9 cellular contexts compared by ENCODE assay signal in the genomic region with DNA sequence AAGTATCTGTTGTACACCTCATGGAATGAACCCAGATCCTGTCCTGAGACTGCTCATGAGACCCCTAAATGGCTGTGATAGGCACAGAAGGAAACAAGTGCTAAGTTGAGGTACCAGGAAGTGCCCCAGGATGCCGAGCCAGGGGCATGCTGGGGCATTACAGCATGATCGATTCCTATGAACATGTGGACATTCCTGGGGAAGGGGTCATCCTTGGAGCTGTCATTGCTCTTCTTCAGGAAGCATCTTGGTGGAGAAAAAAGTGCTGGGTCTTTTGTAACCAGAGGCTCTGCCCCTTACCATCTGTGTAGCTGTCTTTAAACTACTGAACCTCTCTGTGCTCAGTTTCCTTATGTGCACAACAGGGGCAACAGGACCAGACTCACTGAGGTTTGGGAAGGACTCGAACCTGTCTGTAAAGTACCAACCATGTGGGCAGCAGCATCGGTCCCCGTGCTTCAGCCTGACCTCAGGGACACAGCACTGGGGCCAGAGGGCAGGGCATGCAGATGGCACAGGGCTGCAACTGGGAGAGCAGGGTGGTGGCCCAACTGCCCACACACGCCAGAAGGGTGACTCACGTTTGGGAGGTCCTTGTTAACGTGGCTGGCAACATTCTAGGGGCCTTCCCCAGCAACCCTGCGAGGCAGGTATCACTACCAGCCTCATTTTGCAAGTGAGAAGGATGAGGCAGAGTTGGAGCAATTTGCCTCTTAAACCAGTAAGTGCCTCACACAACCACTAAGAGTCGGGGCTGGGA.
DNase-seq lines count a peak whose midpoint lies in the region; ATAC-seq and TF ChIP-seq lines count a peak whose summit lies in the region.
"Had no signal": no experiment of that assay in that cellular context is flagged by ENCODE, and none has a peak within 500 bp of the region (broad histone marks: within the 10 kb centered on the region; RNA-seq: fewer than 3 reads in every experiment).

No MANE protein-coding gene starts in this region.

- no peak overlapping the region for H3K4me3 ChIP-seq in epithelial cell of esophagus (ENCODE audit: low read length)

- H3K36me3 Mint-ChIP-seq in type B pancreatic cell: no peaks in the 10 kb centered on the region

- H3K27ac Mint-ChIP-seq in type B pancreatic cell: no peak overlapping the region

- H3K9me3 Mint-ChIP-seq in type B pancreatic cell: no peaks in the 10 kb centered on the region

- peak; percentile 7 to 43 for DNase-seq in SW 1271 (lab: John Stamatoyannopoulos, UW)
- DNase-seq in epithelial cell of esophagus (ENCODE audit: low read depth): peak; percentile 93
- peak; percentile 51 for DNase-seq in stimulated activated CD4-positive, alpha-beta T cell treated with anti-CD3 and anti-CD28 coated beads, Interleukin-4, amount 100 ng/mL, for 1 hour
- DNase-seq in NCI-H2107 treated with DMSO at 0.1 percent for 48 hours (lab: John Stamatoyannopoulos, UW; ENCODE audit: unreplicated experiment): no peak
- no peak for DNase-seq in NCI-H526 (lab: John Stamatoyannopoulos, UW)
- DNase-seq in type B pancreatic cell (ENCODE audit: extremely low spot score, unreplicated experiment): no peak
- DNase-seq: NCI-H524 treated with DMSO at 0.1 percent for 48 hours had no signal

- ATAC-seq in GM19463 (IDR thresholded peaks at IDR 0.05; ENCODE audit: unreplicated experiment) (peak; percentile 53), HG03135 (IDR thresholded peaks at IDR 0.05; ENCODE audit: unreplicated experiment) (no peak)

- H3K4me1 Mint-ChIP-seq in type B pancreatic cell (ENCODE audit: unreplicated experiment): peaks cover 13% of the 10 kb centered on the region

- peaks cover 4% of the 10 kb centered on the region for H3K27me3 Mint-ChIP-seq in type B pancreatic cell

- no peak overlapping the region for H3K4me3 Mint-ChIP-seq in type B pancreatic cell

- TF ChIP-seq CTCF in epithelial cell of esophagus (IDR thresholded peaks at IDR 0.05; ENCODE audit: insufficient read depth, low read depth, low read length, missing control alignments) (no peak), type B pancreatic cell (conservative IDR thresholded peaks at IDR 0.05) (no peak)

Comparison
In these comparisons a context has a peak if more than half of its experiments do, and no peak if none do; other contexts are left out.
1. DNase-seq: peak in SW 1271 (2 of 2), epithelial cell of esophagus (single experiment) and stimulated activated CD4-positive, alpha-beta T cell treated with anti-CD3 and anti-CD28 coated beads, Interleukin-4, amount 100 ng/mL, for 1 hour (single experiment); none in NCI-H2107 treated with DMSO at 0.1 percent for 48 hours (single experiment), NCI-H526 (0 of 2) and type B pancreatic cell (single experiment).